Comparison of ENCODE assay signal across 8 cellular contexts in genomic region chr9:38068866-38069628, GRCh38. TPM values are rescaled to one million over a fixed set of nuclear protein-coding genes. Genes with fewer than 3 reads are reported as not detected.
DNase-seq lines count a peak whose midpoint lies in the region; ATAC-seq and TF ChIP-seq lines count a peak whose summit lies in the region.

Gene SHB (minus strand): TSS chr9:38069227. CDS start chr9:38068645, 582 bp downstream.

- H3K4me3 ChIP-seq in AG04450 (ENCODE audit: low read depth, low read length), result peak within 1 kb of the TSS; percentile 93

- POLR2A ChIA-PET in AG04450 (lab: Yijun Ruan, JAX), result interaction anchor here (0.6 to 2.5 kb wide), 3 partner anchors 43 to 83 kb away, joined by 3 to 10 read pairs (median 6); no protein-coding TSS in a partner anchor

- no peaks in the 10 kb centered on the region for H3K36me3 Mint-ChIP-seq in activated CD8-positive, alpha-beta memory T cell treated with anti-CD3 and anti-CD28 coated beads, Interleukin-2, amount 10 ng/mL, durations not matched to agents 7 days and 5 days
- H3K36me3 Mint-ChIP-seq in mesothelial cell of epicardium, result no peaks in the 10 kb centered on the region

- peaks cover 14% of the 10 kb centered on the region for H3K4me1 Mint-ChIP-seq in activated CD8-positive, alpha-beta memory T cell treated with anti-CD3 and anti-CD28 coated beads, Interleukin-2, amount 10 ng/mL, durations not matched to agents 7 days and 5 days
- H3K4me1 Mint-ChIP-seq in mesothelial cell of epicardium, result peaks cover 55% of the 10 kb centered on the region

- ATAC-seq in HG03175 (IDR thresholded peaks at IDR 0.05; ENCODE audit: unreplicated experiment), result peak; percentile 51
- ATAC-seq in activated CD8-positive, alpha-beta memory T cell treated with anti-CD3 and anti-CD28 coated beads, Interleukin-2, amount 10 ng/mL, durations not matched to agents 7 days and 5 days, result peak; percentile 83

- no peaks in the 10 kb centered on the region for H3K9me3 Mint-ChIP-seq in activated CD8-positive, alpha-beta memory T cell treated with anti-CD3 and anti-CD28 coated beads, Interleukin-2, amount 10 ng/mL, durations not matched to agents 7 days and 5 days (ENCODE audit: low read depth)
- no peaks in the 10 kb centered on the region for H3K9me3 Mint-ChIP-seq in mesothelial cell of epicardium

- CTCF ChIA-PET in AG04450 (lab: Charles Lee), result interaction anchor here (0.5 to 1.3 kb wide), 6 partner anchors 9 to 161 kb away, joined by 3 to 8 read pairs (median 3); no protein-coding TSS in a partner anchor
- CTCF ChIA-PET in activated CD8-positive, alpha-beta memory T cell treated with anti-CD3 and anti-CD28 coated beads, Interleukin-2, amount 10 ng/mL, durations not matched to agents 7 days and 5 days (lab: Charles Lee), result interaction anchor here (1.0 to 3.1 kb wide), 8 partner anchors 19 to 364 kb away, joined by 3 to 14 read pairs (median 3); partner anchors contain the start of gene SLC25A51

- H3K27me3 Mint-ChIP-seq in activated CD8-positive, alpha-beta memory T cell treated with anti-CD3 and anti-CD28 coated beads, Interleukin-2, amount 10 ng/mL, durations not matched to agents 7 days and 5 days, result peaks cover 34% of the 10 kb centered on the region
- H3K27me3 Mint-ChIP-seq in mesothelial cell of epicardium (ENCODE audit: low read depth), result no peaks in the 10 kb centered on the region

- peak within 1 kb of the TSS; percentile 68 for H3K4me3 Mint-ChIP-seq in activated CD8-positive, alpha-beta memory T cell treated with anti-CD3 and anti-CD28 coated beads, Interleukin-2, amount 10 ng/mL, durations not matched to agents 7 days and 5 days
- H3K4me3 Mint-ChIP-seq in mesothelial cell of epicardium, result peak within 1 kb of the TSS; percentile 92

- peak within 1 kb of the TSS; percentile 11 for H3K27ac ChIP-seq in AG04450 (ENCODE audit: low read depth, low read length)

- no peaks in the 10 kb centered on the region for H3K27me3 ChIP-seq in AG04450 (ENCODE audit: control insufficient read depth, insufficient read depth, low read length)

- H3K27ac Mint-ChIP-seq in activated CD8-positive, alpha-beta memory T cell treated with anti-CD3 and anti-CD28 coated beads, Interleukin-2, amount 10 ng/mL, durations not matched to agents 7 days and 5 days, result peak within 1 kb of the TSS; percentile 37
- H3K27ac Mint-ChIP-seq in mesothelial cell of epicardium, result peak within 1 kb of the TSS; percentile 96

- no peaks in the 10 kb centered on the region; the same call in 1 of the 2 replicates for H3K9me3 ChIP-seq in AG04450 (ENCODE audit: control insufficient read depth, insufficient read depth, low read length)

- no peak; the same call in 1 of the 2 replicates for TF ChIP-seq CTCF in AG04450 (IDR thresholded peaks at IDR 0.05; ENCODE audit: low read depth, low read length)
- no peak for TF ChIP-seq CTCF in mesothelial cell of epicardium (IDR thresholded peaks at IDR 0.05; ENCODE audit: unreplicated experiment)

- no peak for DNase-seq in AG04450 (ENCODE audit: low read depth, low spot score)
- peak; percentile 69 for DNase-seq in NCI-H774 (lab: John Stamatoyannopoulos, UW)
- DNase-seq in activated CD8-positive, alpha-beta memory T cell treated with anti-CD3 and anti-CD28 coated beads, Interleukin-2, amount 10 ng/mL, durations not matched to agents 7 days and 5 days, result peak; percentile 80
- DNase-seq in mesothelial cell of epicardium (ENCODE audit: low spot score in 2 of 2, unreplicated experiment in 2 of 2), result peak; percentile 70 to 80
- peak; percentile 58 for DNase-seq in stimulated activated CD8-positive, alpha-beta memory T cell treated with anti-CD3 and anti-CD28 coated beads, Interleukin-15, amount 100 ng/mL, for 24 hours (ENCODE audit: low read depth)

- in situ Hi-C loops in GM18951 (cut with MboI; ENCODE audit: low sequenced_read_pairs, unreplicated experiment) (no loop called here), endometrial microvascular endothelial cells (cut with HindIII; ENCODE audit: inconsistent ontology term, low pct_unique_long_range_greater_than_20kb, low sequenced_read_pairs) (loop anchor here (25.0 kb wide), 1 partner anchor 93 kb away; no protein-coding TSS in a partner anchor)

- peak; percentile 83 for TF ChIP-seq POLR2A in GM18951 (IDR thresholded peaks at IDR 0.05; ENCODE audit: extremely low read depth, insufficient read depth, insufficient read length)

RNA-seq across cellular contexts. Expression of gene SHB, which starts in this region (rescaled TPM):
- 16.7 and 20.3 TPM in 2 replicates for polyA plus RNA-seq in AG04450 (2011; rRNA removed)
- polyA minus RNA-seq in AG04450 (2011; rRNA and poly(A)+ RNA removed), result 28.6 and 31.8 TPM in 2 replicates
- 1 to 10 TPM in 1 of 2 experiments, under 1 TPM in 1; 0.23 to 1.1 TPM for total RNA-seq in activated CD8-positive, alpha-beta memory T cell treated with anti-CD3 and anti-CD28 coated beads, Interleukin-2, amount 10 ng/mL, durations not matched to agents 7 days and 5 days
- total RNA-seq in endometrial microvascular endothelial cells (ENCODE audit: inconsistent ontology term) (20.5 TPM), mesothelial cell of epicardium (33.7 to 35.5 TPM (median 35.4 TPM) in 3 replicates)

Comparison
In these comparisons a context has a peak if more than half of its experiments do, and no peak if none do; other contexts are left out.
1. RNA of gene SHB (total RNA-seq): 33.7 to 35.5 TPM in mesothelial cell of epicardium and 20.5 TPM in endometrial microvascular endothelial cells (single experiment); 0.23 to 1.1 TPM in activated CD8-positive, alpha-beta memory T cell treated with anti-CD3 and anti-CD28 coated beads, Interleukin-2, amount 10 ng/mL, durations not matched to agents 7 days and 5 days; every median in the first group is over 10 times any median in the second.